Comparison of ENCODE assay signal across 26 cellular contexts in the genomic region with DNA sequence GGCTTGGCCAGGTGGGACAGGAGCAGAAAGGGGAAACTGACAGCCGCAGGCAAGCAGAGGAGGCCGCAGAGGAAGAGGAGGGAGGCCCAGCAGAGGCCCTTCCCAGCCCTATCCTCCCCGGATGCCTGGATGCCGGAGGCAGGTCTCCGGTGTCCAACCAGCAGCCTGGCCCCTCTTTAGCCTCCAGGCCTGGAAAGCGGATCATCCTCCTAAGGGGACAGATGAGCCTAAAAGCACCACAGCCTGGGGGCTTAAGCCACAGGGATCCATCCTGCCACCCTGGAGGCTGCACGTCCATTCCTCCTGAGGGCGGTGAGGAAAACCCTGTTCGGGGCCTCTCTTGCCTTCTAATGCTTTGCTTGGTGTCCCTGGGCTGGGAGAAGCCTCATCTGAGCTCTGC.
"Had no signal": no experiment of that assay in that cellular context is flagged by ENCODE, and none has a peak within 500 bp of the region (broad histone marks: within the 10 kb centered on the region; RNA-seq: fewer than 3 reads in every experiment).

No MANE protein-coding gene starts in this region.

- H3K79me2 ChIP-seq: hepatocyte had no signal

- H2AFZ ChIP-seq: hepatocyte had no signal

- H3K36me3 Mint-ChIP-seq: memory B cell; natural killer cell; stimulated activated memory B cell treated with anti-CD40 and anti-IgM and Interleukin-4, amounts not matched to agents 10 μg/mL and 1 μg/mL and 100 μg/mL, for 72 hours had no signal

- H3K27me3 Mint-ChIP-seq: stimulated activated naive CD8-positive, alpha-beta T cell treated with anti-CD3 and anti-CD28 coated beads, Interleukin-15, Interleukin-2, amounts not matched to agents 100 ng/mL and 50 ng/mL, for 24 hours had no signal

- FAIRE-seq: endothelial cell of umbilical vein, kidney, urothelium cell line had no signal

- H3K36me3 ChIP-seq: esophagus muscularis mucosa, gastroesophageal sphincter, heart left ventricle, ovary, sigmoid colon, thoracic aorta, tibial nerve, upper lobe of left lung had no signal

- ATAC-seq: foreskin keratinocyte; gastroesophageal sphincter; heart left ventricle; left lobe of liver; natural killer cell; psoas muscle; right cardiac atrium; stimulated activated memory B cell treated with anti-CD40 and anti-IgM and Interleukin-4, amounts not matched to agents 10 μg/mL and 1 μg/mL and 100 μg/mL, for 72 hours had no signal

- H3K4me1 Mint-ChIP-seq: memory B cell; natural killer cell; stimulated activated memory B cell treated with anti-CD40 and anti-IgM and Interleukin-4, amounts not matched to agents 10 μg/mL and 1 μg/mL and 100 μg/mL, for 72 hours had no signal

- H3K27me3 ChIP-seq: esophagus muscularis mucosa, gastroesophageal sphincter, heart left ventricle, hepatocyte, ovary, sigmoid colon, tibial nerve, upper lobe of left lung had no signal

- H3K4me3 Mint-ChIP-seq: memory B cell; natural killer cell; stimulated activated memory B cell treated with anti-CD40 and anti-IgM and Interleukin-4, amounts not matched to agents 10 μg/mL and 1 μg/mL and 100 μg/mL, for 72 hours; stimulated activated naive CD8-positive, alpha-beta T cell treated with anti-CD3 and anti-CD28 coated beads, Interleukin-15, Interleukin-2, amounts not matched to agents 100 ng/mL and 50 ng/mL, for 24 hours had no signal

- H3K4me1 ChIP-seq: esophagus muscularis mucosa, foreskin keratinocyte, gastroesophageal sphincter, psoas muscle, sigmoid colon, tibial nerve, upper lobe of left lung had no signal

- H3K27ac Mint-ChIP-seq: memory B cell; natural killer cell; stimulated activated memory B cell treated with anti-CD40 and anti-IgM and Interleukin-4, amounts not matched to agents 10 μg/mL and 1 μg/mL and 100 μg/mL, for 72 hours; stimulated activated naive CD8-positive, alpha-beta T cell treated with anti-CD3 and anti-CD28 coated beads, Interleukin-15, Interleukin-2, amounts not matched to agents 100 ng/mL and 50 ng/mL, for 24 hours had no signal

- H3K9me3 ChIP-seq: esophagus muscularis mucosa, heart left ventricle, ovary, psoas muscle, sigmoid colon, thoracic aorta, tibial nerve, upper lobe of left lung had no signal

- H3K4me2 ChIP-seq: hepatocyte had no signal

- DNase-seq: dermis blood vessel endothelial cell; effector memory CD4-positive, alpha-beta T cell; foreskin keratinocyte; heart left ventricle; natural killer cell; occipital lobe; ovary; psoas muscle; sigmoid colon; stimulated activated CD4-positive, alpha-beta T cell treated with anti-CD3 and anti-CD28 coated beads, Interleukin-4, amount 100 ng/mL, for 4 hours had no signal

- H3K27ac ChIP-seq: coronary artery, esophagus muscularis mucosa, foreskin keratinocyte, gastroesophageal sphincter, heart left ventricle, hepatocyte, ovary, psoas muscle, sigmoid colon, thoracic aorta, tibial nerve, upper lobe of left lung had no signal

- H3K9me3 Mint-ChIP-seq: natural killer cell had no signal

- H3K4me3 ChIP-seq: coronary artery, esophagus muscularis mucosa, gastroesophageal sphincter, heart left ventricle, hepatocyte, lung, ovary, psoas muscle, sigmoid colon, thoracic aorta, tibial nerve, upper lobe of left lung had no signal
